Comparison of ENCODE assay signal across 9 cellular contexts in genomic region chr18:46332956-46333355, GRCh38.
DNase-seq lines count a peak whose midpoint lies in the region; ATAC-seq and TF ChIP-seq lines count a peak whose summit lies in the region.
"Had no signal": no experiment of that assay in that cellular context is flagged by ENCODE, and none has a peak within 500 bp of the region (broad histone marks: within the 10 kb centered on the region; RNA-seq: fewer than 3 reads in every experiment).

No MANE protein-coding gene starts in this region.

- DNase-seq in DMS53 treated with DMSO at 0.1 percent for 48 hours (lab: John Stamatoyannopoulos, UW; ENCODE audit: unreplicated experiment): peak; percentile 64
- peak; percentile 13 for DNase-seq in NCI-H774 (lab: John Stamatoyannopoulos, UW)
- DNase-seq in epithelial cell of proximal tubule (ENCODE audit: low read depth): no peak
- DNase-seq in occipital lobe (lab: John Stamatoyannopoulos, UW): peak; percentile 75
- DNase-seq in glomerular visceral epithelial cell (ENCODE audit: extremely low spot score): no peak
- DNase-seq: activated B cell treated with CpG ODN at 0.5 μM for 24 hours had no signal

- H3K4me3 ChIP-seq in epithelial cell of proximal tubule (ENCODE audit: low read depth, low read length): peak overlapping the region; percentile 47

- no peak for TF ChIP-seq CTCF in epithelial cell of proximal tubule (conservative IDR thresholded peaks at IDR 0.05; ENCODE audit: low read depth, low read length)

- ATAC-seq in GM18909 (IDR thresholded peaks at IDR 0.05; ENCODE audit: poor library complexity, unreplicated experiment) (no peak), HG02759 (IDR thresholded peaks at IDR 0.05; ENCODE audit: unreplicated experiment) (no peak), GM19455 (IDR thresholded peaks at IDR 0.05; ENCODE audit: unreplicated experiment) (no peak)

Comparison
In these comparisons a context has a peak if more than half of its experiments do, and no peak if none do; other contexts are left out.
1. DNase-seq: peak in DMS53 treated with DMSO at 0.1 percent for 48 hours (single experiment), NCI-H774 (single experiment) and occipital lobe (single experiment); none in epithelial cell of proximal tubule (single experiment) and glomerular visceral epithelial cell (single experiment).